8 cellular contexts compared by ENCODE assay signal in genomic region chr4:88697588-88698329, GRCh38. TPM values are rescaled to one million over a fixed set of nuclear protein-coding genes. Genes with fewer than 3 reads are reported as not detected.
DNase-seq lines count a peak whose midpoint lies in the region; ATAC-seq, FAIRE-seq and TF ChIP-seq lines count a peak whose summit lies in the region.

A gene with protein sequence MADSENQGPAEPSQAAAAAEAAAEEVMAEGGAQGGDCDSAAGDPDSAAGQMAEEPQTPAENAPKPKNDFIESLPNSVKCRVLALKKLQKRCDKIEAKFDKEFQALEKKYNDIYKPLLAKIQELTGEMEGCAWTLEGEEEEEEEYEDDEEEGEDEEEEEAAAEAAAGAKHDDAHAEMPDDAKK (minus strand): TSS chr4:88697829. CDS start chr4:88697754, 75 bp downstream.

- no peak for TF ChIP-seq EP300 in A549 (IDR thresholded peaks at IDR 0.05)

- ATAC-seq in A549: peak; percentile 91 to 94
- ATAC-seq in GM19043 (IDR thresholded peaks at IDR 0.05; ENCODE audit: low read depth, unreplicated experiment): peak; percentile 90
- peak; percentile 98 for ATAC-seq in HG03432 (IDR thresholded peaks at IDR 0.05; ENCODE audit: unreplicated experiment)
- ATAC-seq in omental fat pad (ENCODE audit: low FRiP score): peak; percentile 81

- peak; percentile 7 to 50 for DNase-seq in A549 (ENCODE audit: low read depth in 1 of 2, low spot score in 1 of 2)
- peak; percentile 74 for DNase-seq in RKO (ENCODE audit: low spot score)
- DNase-seq in activated naive CD4-positive, alpha-beta T cell (lab: John Stamatoyannopoulos, UW): peak in 3 of 4 experiments; percentile 5 to 56 (median 46)
- peak; percentile 50 for DNase-seq in germinal center (ENCODE audit: low spot score)
- DNase-seq in omental fat pad (ENCODE audit: low spot score): no peak

- H3K4me3 ChIP-seq in A549 (peak within 1 kb of the TSS; percentile 54), thymus (ENCODE audit: low read length) (peak within 1 kb of the TSS; percentile 62)

- no peaks in the 10 kb centered on the region for H3K4me1 ChIP-seq in A549
- no peaks in the 10 kb centered on the region for H3K4me1 ChIP-seq in thymus (ENCODE audit: control insufficient read depth, insufficient read depth, low read length)

- H3K27me3 ChIP-seq in thymus (ENCODE audit: control insufficient read depth, insufficient read depth): no peaks in the 10 kb centered on the region

- H3K4me2 ChIP-seq in A549: peak within 1 kb of the TSS; percentile 63

- H3K27ac ChIP-seq in A549 (peak within 1 kb of the TSS; percentile 52 to 75; a peak in 5 of 6 replicates), thymus (ENCODE audit: low read depth) (peak within 1 kb of the TSS; percentile 53)

- FAIRE-seq in A549 (lab: Jason Lieb, UNC): no peak

- POLR2A ChIA-PET in A549 (lab: Yijun Ruan, JAX): no interaction called here

- H3K9me3 ChIP-seq in A549: no peaks in the 10 kb centered on the region
- H3K9me3 ChIP-seq in thymus (ENCODE audit: control insufficient read depth): no peaks in the 10 kb centered on the region

- TF ChIP-seq POLR2A in A549 (IDR thresholded peaks at IDR 0.05; ENCODE audit: low read length): no peak

- 84% methylated on average over 6 of the region's 40 CpGs for WGBS in A549 (ENCODE audit: missing lambda C conversion rate)
- WGBS in thymus: 58% methylated on average over 40 of the region's 40 CpGs

- CTCF ChIA-PET in A549 (lab: Yijun Ruan, JAX): interaction anchor here (1.1 to 1.3 kb wide), 3 partner anchors 9 to 170 kb away, joined by 3 read pairs; no protein-coding TSS in a partner anchor

- TF ChIP-seq CTCF in A549 (IDR thresholded peaks at IDR 0.05) (no peak), omental fat pad (IDR thresholded peaks at IDR 0.05) (no peak)

- H3K36me3 ChIP-seq in thymus (ENCODE audit: control insufficient read depth, insufficient read depth): peaks cover 2% of the 10 kb centered on the region

- no peak for TF ChIP-seq RAD21 in A549 (conservative IDR thresholded peaks at IDR 0.05 in 1 of 2, IDR thresholded peaks at IDR 0.05 in 1 of 2)

TF ChIP-seq in A549, 52 proteins besides CTCF, POLR2A, EP300 and RAD21:
- no peak for TF ChIP-seq HES2 (IDR thresholded peaks at IDR 0.05)
- TF ChIP-seq EHF (CRISPR knock-in tag; IDR thresholded peaks at IDR 0.05): no peak
- peak; percentile 60 for TF ChIP-seq USF2 (IDR thresholded peaks at IDR 0.05)

RNA-seq across cellular contexts. Expression of the gene that starts here (rescaled TPM):
- polyA plus RNA-seq in A549 (2011; rRNA removed) (2.4 TPM in 2 replicates), A549 (2017; fragmentation: RNase III; extraction: RNeasy Plus Mini Kit Qiagen cat#74134 plus additional on column Dnase treatment) (2.6 to 3.0 TPM (median 2.8 TPM) in 3 replicates), thymus (9.4 TPM)
- 0.79 and 0.98 TPM in 2 replicates for polyA plus RNA-seq in A549 (2012; cell fraction: cytosol; rRNA removed)
- 0.13 and 0.34 TPM in 2 replicates for polyA plus RNA-seq in A549 (2012; cell fraction: nucleus; rRNA removed)
- polyA minus RNA-seq in A549 (2011; rRNA and poly(A)+ RNA removed): 0.21 and 0.29 TPM in 2 replicates
- total RNA-seq in omental fat pad: 10 to 100 TPM in 1 of 4 donors, 1 to 10 TPM in 3; 6.8 to 13.7 (median 8.3) TPM
